In the genomic region with DNA sequence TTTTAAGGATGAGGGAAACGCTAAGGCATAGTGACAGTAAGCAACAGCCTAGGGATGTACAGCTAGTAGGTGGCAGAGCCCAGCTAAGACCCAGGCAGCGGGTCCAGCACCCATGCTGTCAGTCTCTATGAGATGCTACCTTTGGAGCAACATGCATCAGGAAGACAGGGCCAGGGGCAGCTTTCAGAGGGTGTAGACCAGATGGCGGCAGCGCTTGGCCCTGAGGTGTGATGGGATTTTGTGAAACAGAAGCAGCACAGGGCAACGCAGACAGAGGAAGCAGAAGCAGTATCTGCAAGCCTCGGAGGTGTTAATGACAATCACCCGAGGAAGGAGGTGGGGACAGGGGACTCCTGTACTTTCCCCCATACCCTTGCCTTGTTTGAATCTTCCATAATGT, we compare ENCODE assay signal across 14 cellular contexts. TPM values are rescaled to one million over a fixed set of nuclear protein-coding genes. Genes with fewer than 3 reads are reported as not detected.
A peak's percentile ranks its signal among the peaks of the same experiment; 100 is the strongest.
DNase-seq lines count a peak whose midpoint lies in the region; ATAC-seq, FAIRE-seq and TF ChIP-seq lines count a peak whose summit lies in the region.
"Had no signal": no experiment of that assay in that cellular context is flagged by ENCODE, and none has a peak within 500 bp of the region (broad histone marks: within the 10 kb centered on the region; RNA-seq: fewer than 3 reads in every experiment).

No MANE protein-coding gene starts in this region.

- no peak overlapping the region for H4K8ac ChIP-seq in mesenchymal stem cell (ENCODE audit: low read length)

- POLR2A ChIA-PET in SK-N-SH (lab: Yijun Ruan, JAX) (no interaction called here), K562 (lab: Yijun Ruan, JAX) (no interaction called here)

- BruUV-seq in K562 (replicated peaks; lab: Mats Ljungman, UMichigan), result no TSS peak

- intact Hi-C loops in K562 (cut with micrococcal nuclease) (no loop called here), upper lobe of right lung (cut with DNase I) (no loop called here)

- H3K27ac ChIP-seq in SK-N-SH (ENCODE audit: low read depth in 2 of 2, low read length in 1 of 2), result no peak overlapping the region
- H3K27ac ChIP-seq in K562 (ENCODE audit: extremely low read depth, low read depth, low read length), result no peak overlapping the region
- no peak overlapping the region for H3K27ac ChIP-seq in mesenchymal stem cell (ENCODE audit: low read length, poor library complexity, severe bottlenecking)
- peak overlapping the region; percentile 4 for H3K27ac ChIP-seq in upper lobe of right lung

- H3K23ac ChIP-seq in mesenchymal stem cell (ENCODE audit: low read length in 2 of 2), result no peak overlapping the region

- H3K4me1 ChIP-seq in SK-N-SH (ENCODE audit: control insufficient read depth in 1 of 2, insufficient read depth in 2 of 2, low read depth in 1 of 2, low read length in 1 of 2) (peaks cover 7 to 27% of the 10 kb centered on the region in 2 experiments; a peak in 2 of 4 replicates), K562 (replicated peaks in 1 of 2; ENCODE audit: control insufficient read depth in 2 of 2, insufficient read depth in 2 of 2, low read length in 2 of 2) (peaks cover 25 to 28% of the 10 kb centered on the region in 2 experiments), mesenchymal stem cell (ENCODE audit: control insufficient read depth, insufficient read depth, low read depth, low read length) (peaks cover 59% of the 10 kb centered on the region), upper lobe of right lung (peaks cover 42% of the 10 kb centered on the region)

- H4K20me1 ChIP-seq in SK-N-SH (ENCODE audit: insufficient read depth), result no peaks in the 10 kb centered on the region
- H4K20me1 ChIP-seq in K562 (replicated peaks; ENCODE audit: control insufficient read depth, insufficient read depth, low read length), result no peaks in the 10 kb centered on the region

- no peaks in the 10 kb centered on the region for H3K79me2 ChIP-seq in SK-N-SH (ENCODE audit: insufficient read depth)
- H3K79me2 ChIP-seq in K562 (ENCODE audit: control insufficient read depth, insufficient read depth, low read length), result no peaks in the 10 kb centered on the region

- FAIRE-seq in K562 (lab: Jason Lieb, UNC), result no peak
- FAIRE-seq: GM12878, GM18507 had no signal

- no peak overlapping the region for H3K18ac ChIP-seq in mesenchymal stem cell (ENCODE audit: low read depth in 1 of 2, low read length in 2 of 2)

- peak overlapping the region; percentile 38 for H2AK5ac ChIP-seq in mesenchymal stem cell (ENCODE audit: low read length, severe bottlenecking)

- H3K36me3 ChIP-seq in SK-N-SH (replicated peaks in 1 of 2; ENCODE audit: control insufficient read depth in 1 of 2, insufficient read depth in 2 of 2, low read length in 1 of 2) (no peaks in the 10 kb centered on the region), K562 (ENCODE audit: control insufficient read depth, insufficient read depth, low read length) (no peaks in the 10 kb centered on the region), mesenchymal stem cell (ENCODE audit: control insufficient read depth in 1 of 2, insufficient read depth in 2 of 2, low read depth in 1 of 2, low read length in 2 of 2) (no peaks in the 10 kb centered on the region), upper lobe of right lung (no peaks in the 10 kb centered on the region)

- 87% methylated on average over 7 of the region's 7 CpGs for WGBS in SK-N-SH (ENCODE audit: low lambda C conversion rate)
- WGBS in K562 (ENCODE audit: insufficient coverage, low coverage, missing lambda C conversion rate), result 58% methylated on average over 7 of the region's 7 CpGs
- WGBS in mesenchymal stem cell, result 94% methylated on average over 4 of the region's 7 CpGs

- H2BK5ac ChIP-seq in mesenchymal stem cell (ENCODE audit: low read depth, low read length, poor library complexity, severe bottlenecking), result no peak overlapping the region

- CTCF ChIA-PET in SK-N-SH (lab: Yijun Ruan, JAX), result interaction anchor here (1.3 kb wide), 1 partner anchor 43 kb away, joined by 3 read pairs; a partner anchor contains a TSS
- CTCF ChIA-PET in K562 (lab: Yijun Ruan, JAX; ENCODE audit: low intra/inter-chr PET ratio), result no interaction called here

- H3K9ac ChIP-seq in SK-N-SH (no peak overlapping the region), K562 (ENCODE audit: insufficient read depth in 1 of 2, low read depth in 2 of 2, low read length in 2 of 2) (no peak overlapping the region), mesenchymal stem cell (ENCODE audit: low read length) (no peak overlapping the region)

- TF ChIP-seq RAD21 in SK-N-SH (IDR thresholded peaks at IDR 0.05; ENCODE audit: low read length), result no peak
- TF ChIP-seq RAD21 in K562 (CRISPR knock-in tag; conservative IDR thresholded peaks at IDR 0.05 in 1 of 2, IDR thresholded peaks at IDR 0.05 in 1 of 2), result no peak

- TF ChIP-seq CTCF in SK-N-SH (IDR thresholded peaks at IDR 0.05) (no peak), K562 (IDR thresholded peaks at IDR 0.05 in 2 of 3, conservative IDR thresholded peaks at IDR 0.05 in 1 of 3; ENCODE audit: insufficient read depth in 2 of 3, low read depth in 1 of 3, low read length in 3 of 3) (no peak), upper lobe of right lung (IDR thresholded peaks at IDR 0.05) (no peak)

- no peaks in the 10 kb centered on the region for H3F3A ChIP-seq in SK-N-SH (replicated peaks; ENCODE audit: insufficient read depth)

- H3K27me3 ChIP-seq in SK-N-SH (ENCODE audit: insufficient read depth) (no peaks in the 10 kb centered on the region), K562 (ENCODE audit: control insufficient read depth in 2 of 2, insufficient read depth in 2 of 2, low read length in 2 of 2) (peaks cover 4 to 24% of the 10 kb centered on the region in 2 experiments; a peak in 4 of 5 replicates), mesenchymal stem cell (ENCODE audit: control insufficient read depth in 1 of 2, insufficient read depth in 1 of 2, low read length in 2 of 2) (no peaks in the 10 kb centered on the region), upper lobe of right lung (no peaks in the 10 kb centered on the region)

- H2AFZ ChIP-seq in SK-N-SH (ENCODE audit: low read depth) (peak overlapping the region; percentile 9; the same call in 1 of the 2 replicates), K562 (ENCODE audit: low read depth, low read length) (peak overlapping the region; percentile 85; the same call in 1 of the 2 replicates), mesenchymal stem cell (ENCODE audit: low read depth, low read length) (no peak overlapping the region)

- no peak overlapping the region for H2BK12ac ChIP-seq in mesenchymal stem cell (ENCODE audit: low read length in 2 of 2)

- no peaks in the 10 kb centered on the region for H3K9me1 ChIP-seq in K562 (ENCODE audit: control insufficient read depth, insufficient read depth, low read length)

- H4K91ac ChIP-seq in mesenchymal stem cell (ENCODE audit: low read length), result no peak overlapping the region

- H3K9me3 ChIP-seq in SK-N-SH, result no peaks in the 10 kb centered on the region
- H3K9me3 ChIP-seq in K562 (replicated peaks; ENCODE audit: control insufficient read depth, insufficient read depth, low read depth, low read length), result no peaks in the 10 kb centered on the region
- no peaks in the 10 kb centered on the region for H3K9me3 ChIP-seq in mesenchymal stem cell (ENCODE audit: control insufficient read depth, low read length)
- no peaks in the 10 kb centered on the region for H3K9me3 ChIP-seq in upper lobe of right lung

- DNase-seq in SK-N-SH (no peak), K562 (ENCODE audit: extremely low read depth in 1 of 4, low spot score in 3 of 4) (no peak), mesenchymal stem cell (no peak), upper lobe of right lung (peak; percentile 40), hypothalamus (lab: John Stamatoyannopoulos, UW) (no peak)
- DNase-seq in stimulated activated naive CD4-positive, alpha-beta T cell (lab: John Stamatoyannopoulos, UW), result no peak
- DNase-seq: NCI-H146; NCI-H226; NCI-H526; NK-92 treated with Interleukin-12 subunit alpha and Interleukin-12 subunit beta, amount 100 ng/mL, for 24 hours had no signal

- H3K4me2 ChIP-seq in SK-N-SH (no peak overlapping the region), K562 (ENCODE audit: insufficient read depth, low read length) (no peak overlapping the region), mesenchymal stem cell (ENCODE audit: low read length, poor library complexity, severe bottlenecking) (no peak overlapping the region)

- ATAC-seq in SK-N-SH treated with all-trans-retinoic acid at 6 μM for 48 hours (no peak), K562 (no peak), upper lobe of right lung (no peak), GM18873 (IDR thresholded peaks at IDR 0.05; ENCODE audit: low FRiP score, unreplicated experiment) (no peak)
- ATAC-seq: GM12878 had no signal

- H2BK15ac ChIP-seq in mesenchymal stem cell (ENCODE audit: low read depth, poor library complexity, severe bottlenecking), result no peak overlapping the region

- in situ Hi-C loops in K562 (cut with MboI), result no loop called here

- no peak overlapping the region for H3K4ac ChIP-seq in mesenchymal stem cell (ENCODE audit: low read depth in 1 of 2, low read length in 2 of 2)

- peaks cover 3% of the 10 kb centered on the region for H3K79me1 ChIP-seq in mesenchymal stem cell (replicated peaks; ENCODE audit: low read length, poor library complexity, severe bottlenecking)

- no peak for TF ChIP-seq POLR2A in K562 (conservative IDR thresholded peaks at IDR 0.05)

- no peaks in the 10 kb centered on the region for H3K9me2 ChIP-seq in SK-N-SH

- no peak overlapping the region for H3K4me3 ChIP-seq in SK-N-SH (ENCODE audit: low read depth in 2 of 2, low read length in 1 of 2)
- H3K4me3 ChIP-seq in K562, result no peak overlapping the region
- no peak overlapping the region for H3K4me3 ChIP-seq in mesenchymal stem cell (ENCODE audit: insufficient read depth in 1 of 2, low read depth in 1 of 2, low read length in 2 of 2)
- H3K4me3 ChIP-seq in upper lobe of right lung, result no peak overlapping the region
- H3K4me3 ChIP-seq: GM12878 had no signal

- TF ChIP-seq EP300 in SK-N-SH (IDR thresholded peaks at IDR 0.05; ENCODE audit: borderline replicate concordance in 1 of 2, low read depth in 1 of 2, low read length in 1 of 2) (no peak), K562 (IDR thresholded peaks at IDR 0.05; ENCODE audit: low read length) (no peak)

- H2BK120ac ChIP-seq in mesenchymal stem cell (ENCODE audit: low read depth, low read length), result no peak overlapping the region

- no peak overlapping the region for H3K14ac ChIP-seq in mesenchymal stem cell (ENCODE audit: low read length in 2 of 2)

RNA-seq across cellular contexts. Expression of a gene that starts 43.2 kb away (rescaled TPM):
- 105 and 122 TPM in 2 replicates for polyA plus RNA-seq in SK-N-SH (2012; rRNA removed)
- polyA plus RNA-seq in SK-N-SH (2012; cell fraction: cytosol; rRNA removed), result 63.4 and 86.1 TPM in 2 replicates
- 58.4 and 62.2 TPM in 2 replicates for polyA plus RNA-seq in SK-N-SH (2012; cell fraction: nucleus; rRNA removed)
- total RNA-seq in K562 (2011; cell fraction: chromatin; rRNA removed; ENCODE audit: low replicate concordance), result 0.28 and 0.90 TPM in 2 replicates
- total RNA-seq in K562 (2011; cell fraction: nucleolus; rRNA removed), result 0.39 and 1.3 TPM in 2 replicates
- 0.37 and 0.46 TPM in 2 replicates for total RNA-seq in K562 (2011; cell fraction: nucleoplasm; rRNA removed)
- 1.5 and 1.7 TPM in 2 replicates for total RNA-seq in K562 (2014; rRNA removed)
- total RNA-seq in K562 (2014; rRNA removed; fragmentation: Illumina TruSeq; extraction: Trizol), result 0.35 and 0.40 TPM in 2 replicates
- total RNA-seq in K562 (2015; rRNA removed; fragmentation: Illumina TruSeq; extraction: Trizol), result 1.4 and 1.6 TPM in 2 replicates
- total RNA-seq in K562 (2021), result 2.7 TPM in 2 replicates
- 0.39 and 2.7 TPM in 2 replicates for polyA plus RNA-seq in K562 (2011; rRNA removed)
- polyA plus RNA-seq in K562 (2011; cell fraction: cytosol; rRNA removed), result 2.3 and 2.9 TPM in 2 replicates
- polyA plus RNA-seq in K562 (2011; cell fraction: nucleus; rRNA removed), result 0.34 and 2.7 TPM in 2 replicates
- polyA plus RNA-seq in K562 (2012), result 0.86 and 0.90 TPM in 2 replicates
- 0.49 and 1.2 TPM in 2 replicates for polyA plus RNA-seq in K562 (2014; fragmentation: Illumina TruSeq; extraction: Trizol)
- polyA plus RNA-seq in K562 (2014; fragmentation: Nextera tagmentation; extraction: Ambion mirVana), result under 1 TPM; 0.06 to 0.14 TPM
- polyA plus RNA-seq in K562 (2014; rRNA removed), result 1.1 and 1.8 TPM in 2 replicates
- 0.39 and 1.3 TPM in 2 replicates for polyA minus RNA-seq in K562 (2011; rRNA and poly(A)+ RNA removed)
- 0.57 and 3.1 TPM in 2 replicates for polyA minus RNA-seq in K562 (2011; cell fraction: cytosol; rRNA and poly(A)+ RNA removed)
- 0.13 and 0.56 TPM in 2 replicates for polyA minus RNA-seq in K562 (2011; cell fraction: nucleus; rRNA and poly(A)+ RNA removed)
- 8.4 TPM for polyA plus RNA-seq in mesenchymal stem cell (2013, experiment 1 of 2)
- 6.9 TPM for polyA plus RNA-seq in mesenchymal stem cell (2013, experiment 2 of 2)
- 148 TPM for total RNA-seq in upper lobe of right lung

Comparison
In these comparisons a context has a peak if more than half of its experiments do, and no peak if none do; other contexts are left out.
1. RNA of a gene that starts 43.2 kb away (total RNA-seq): 148 TPM in upper lobe of right lung (single experiment); 0.28 to 2.7 TPM in K562; every median in the first group is over 10 times any median in the second.